ENCODE assay signal across 8 cellular contexts in the genomic region with DNA sequence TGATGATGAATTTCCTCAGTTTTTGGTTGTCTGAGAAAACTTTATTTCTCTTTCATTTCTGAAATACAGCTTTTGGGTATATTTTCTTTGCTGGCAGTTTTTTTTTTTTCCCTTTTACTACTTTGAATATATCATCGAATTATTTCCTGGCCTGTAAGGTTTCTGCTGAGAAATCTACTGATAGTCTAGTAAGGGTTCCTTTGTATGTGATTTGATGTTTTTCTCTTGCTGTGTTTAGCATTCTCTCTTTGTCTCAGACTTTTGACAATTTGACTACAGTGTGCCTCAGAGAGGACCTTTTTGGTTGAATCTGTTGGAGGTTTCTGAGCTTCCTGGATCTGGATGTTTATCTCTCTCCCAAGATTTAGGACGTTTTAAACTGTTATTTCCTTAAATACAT.
"Had no signal": no experiment of that assay in that cellular context is flagged by ENCODE, and none has a peak within 500 bp of the region (broad histone marks: within the 10 kb centered on the region; RNA-seq: fewer than 3 reads in every experiment).

No MANE protein-coding gene starts in this region.

- H3K36me3 ChIP-seq: HAP-1 had no signal

- DNase-seq: GM23248, GOT3, H7, H9, HCEC 1CT, HFFc6 had no signal

- H3K4me3 ChIP-seq: GM23248, GM23338, HAP-1 had no signal

- H3K9ac ChIP-seq: GM23248 had no signal

- H3K4me1 ChIP-seq: HAP-1 had no signal

- H3K27ac ChIP-seq: GM23248 had no signal

- H3K9me3 ChIP-seq: HAP-1 had no signal
